20 cellular contexts compared by ENCODE assay signal in the genomic region with DNA sequence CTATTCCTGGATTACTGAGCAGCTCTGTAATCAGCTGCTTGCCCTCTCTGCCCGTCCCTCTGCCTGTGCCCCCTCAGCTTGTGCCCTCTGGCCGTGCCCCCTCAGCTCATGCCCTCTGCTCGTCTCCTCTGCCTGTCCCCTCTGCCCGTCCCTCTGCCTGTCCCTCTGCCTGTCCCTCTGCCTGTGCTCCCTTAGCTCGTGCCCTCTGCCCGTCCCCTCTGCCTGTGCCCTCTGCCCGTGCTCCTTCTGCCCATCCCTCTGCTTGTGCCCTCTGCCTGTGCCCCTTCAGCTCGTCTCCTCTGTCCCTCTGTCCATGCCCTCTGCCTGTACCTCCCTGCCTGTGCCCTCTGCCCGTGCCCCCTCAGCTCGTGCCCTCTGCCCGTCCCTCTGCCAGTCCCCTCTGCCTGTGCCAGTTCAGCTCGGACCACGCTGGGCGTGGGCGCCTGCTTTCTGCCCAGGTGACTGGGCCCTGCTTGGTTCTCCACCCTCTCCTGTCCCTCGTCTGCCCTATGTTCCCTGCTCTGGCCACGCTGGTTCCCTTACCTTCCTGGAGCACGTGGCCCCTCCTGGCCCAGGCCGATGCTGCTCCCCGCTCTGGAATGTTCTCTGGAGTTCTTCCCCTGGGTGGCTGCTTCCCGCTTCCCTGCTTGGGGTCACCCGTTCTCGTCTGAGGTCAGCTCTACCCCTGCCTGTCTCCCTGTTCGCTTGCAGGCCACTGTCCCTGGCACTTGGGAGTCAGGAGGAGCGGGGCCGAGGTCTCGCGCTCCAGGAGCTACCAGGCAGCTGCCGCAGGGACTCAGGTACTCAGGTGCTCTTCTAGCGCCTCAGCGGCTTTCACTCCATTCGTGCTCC.
DNase-seq lines count a peak whose midpoint lies in the region; ATAC-seq and TF ChIP-seq lines count a peak whose summit lies in the region.
"Had no signal": no experiment of that assay in that cellular context is flagged by ENCODE, and none has a peak within 500 bp of the region (broad histone marks: within the 10 kb centered on the region; RNA-seq: fewer than 3 reads in every experiment).

No MANE protein-coding gene starts in this region.

- H3K4me3 Mint-ChIP-seq in memory B cell: no peak overlapping the region
- no peak overlapping the region for H3K4me3 Mint-ChIP-seq in CD14-positive monocyte
- H3K4me3 Mint-ChIP-seq: immature natural killer cell had no signal

- DNase-seq in activated naive CD4-positive, alpha-beta T cell treated with anti-CD3 and anti-CD28 coated beads, Interleukin-2, amount 50 U/mL, for 72 hours (ENCODE audit: low spot score in 2 of 2): peak in 1 of 2 donors; percentile 39
- no peak for DNase-seq in activated naive CD4-positive, alpha-beta T cell treated with Interleukin-2 at 50 U/mL for 16 hours
- DNase-seq in astrocyte of the hippocampus (ENCODE audit: low read depth, low spot score) (peak; percentile 22), memory B cell (ENCODE audit: low spot score in 2 of 2) (no peak), transverse colon (no peak), CD14-positive monocyte (ENCODE audit: low spot score) (no peak)
- DNase-seq: activated CD4-positive, alpha-beta T cell treated with anti-CD3 and anti-CD28 coated beads, Interleukin-2, amount 50 U/mL, for 48 hours; immature natural killer cell; NCI-H1436 treated with DMSO at 0.1 percent for 48 hours; NCI-H2171 treated with DMSO at 0.1 percent for 48 hours; NCI-H82; nucleus accumbens; SIG-M5 had no signal

- H3K4me1 ChIP-seq in transverse colon: peaks cover 7 to 22% (median 16%) of the 10 kb centered on the region in 4 donors

- H3K9me3 ChIP-seq in transverse colon: no peaks in the 10 kb centered on the region
- H3K9me3 ChIP-seq: BLaER1, MG63, vagina had no signal

- H3K4me1 Mint-ChIP-seq in memory B cell (peaks cover 7% of the 10 kb centered on the region), CD14-positive monocyte (no peaks in the 10 kb centered on the region)

- no peaks in the 10 kb centered on the region for H3K27me3 ChIP-seq in transverse colon
- H3K27me3 ChIP-seq: BLaER1, MG63, vagina had no signal

- in situ Hi-C loops in transverse colon (cut with MboI; ENCODE audit: low pct_ligation_motif_present in 1 of 4, low pct_unique_long_range_greater_than_20kb in 1 of 4, low sequenced_read_pairs in 3 of 4): no loop called here

- ATAC-seq in activated naive CD4-positive, alpha-beta T cell treated with anti-CD3 and anti-CD28 coated beads, Interleukin-2, amount 50 U/mL, for 72 hours: no peak
- no peak for ATAC-seq in memory B cell (ENCODE audit: low read depth)
- ATAC-seq in GM19455 (IDR thresholded peaks at IDR 0.05; ENCODE audit: unreplicated experiment): no peak
- ATAC-seq in HG03460 (IDR thresholded peaks at IDR 0.05; ENCODE audit: unreplicated experiment): no peak

- no peak overlapping the region for H3K4me3 ChIP-seq in transverse colon
- H3K4me3 ChIP-seq: BLaER1, MG63, vagina had no signal

- H3K36me3 ChIP-seq in transverse colon: no peaks in the 10 kb centered on the region
- H3K36me3 ChIP-seq: MG63, vagina had no signal

- TF ChIP-seq CTCF in transverse colon (IDR thresholded peaks at IDR 0.05) (no peak), CD14-positive monocyte (IDR thresholded peaks at IDR 0.05) (no peak)

- H3K27ac ChIP-seq in transverse colon: peak overlapping the region; percentile 81 to 86 (median 82)
- H3K27ac ChIP-seq: BLaER1, epithelial cell of prostate, HL-60, vagina had no signal

- TF ChIP-seq EP300 in transverse colon (IDR thresholded peaks at IDR 0.05; ENCODE audit: low read depth): no peak

- TF ChIP-seq POLR2A in transverse colon (IDR thresholded peaks at IDR 0.05): no peak

- peak overlapping the region; percentile 57 to 74 for H3K27ac Mint-ChIP-seq in activated naive CD4-positive, alpha-beta T cell treated with anti-CD3 and anti-CD28 coated beads, Interleukin-2, amount 50 U/mL, for 72 hours
- peak overlapping the region; percentile 82 for H3K27ac Mint-ChIP-seq in memory B cell
- peak overlapping the region in 3 of 7 donors; percentile 65 to 68 (median 66) for H3K27ac Mint-ChIP-seq in CD14-positive monocyte

- peaks cover 0 to 4% of the 10 kb centered on the region in 2 donors for H3K36me3 Mint-ChIP-seq in activated naive CD4-positive, alpha-beta T cell treated with anti-CD3 and anti-CD28 coated beads, Interleukin-2, amount 50 U/mL, for 72 hours
- H3K36me3 Mint-ChIP-seq in memory B cell (peaks cover 28% of the 10 kb centered on the region), CD14-positive monocyte (peaks cover 79 to 89% of the 10 kb centered on the region in 2 donors)

- 89 to 92% methylated on average over 13 to 30 of the region's 32 CpGs for WGBS in transverse colon (ENCODE audit: low coverage in 1 of 2), 2 donors

- no peaks in the 10 kb centered on the region for H3K27me3 Mint-ChIP-seq in memory B cell
- H3K27me3 Mint-ChIP-seq in CD14-positive monocyte (ENCODE audit: low read depth in 3 of 3): peaks cover 0 to 4% (median 1%) of the 10 kb centered on the region in 3 donors

- H3K9me3 Mint-ChIP-seq in activated naive CD4-positive, alpha-beta T cell treated with anti-CD3 and anti-CD28 coated beads, Interleukin-2, amount 50 U/mL, for 72 hours: no peaks in the 10 kb centered on the region
- H3K9me3 Mint-ChIP-seq in memory B cell (no peaks in the 10 kb centered on the region), CD14-positive monocyte (no peaks in the 10 kb centered on the region)
- H3K9me3 Mint-ChIP-seq: immature natural killer cell had no signal

- intact Hi-C loops in transverse colon (cut with DNase I; ENCODE audit: low total_unique reads) (no loop called here), CD14-positive monocyte (cut with micrococcal nuclease) (no loop called here)
